9 cellular contexts compared by ENCODE assay signal in genomic region chr7:130292682-130293257, GRCh38. TPM values are rescaled to one million over a fixed set of nuclear protein-coding genes. Genes with fewer than 3 reads are reported as not detected.
DNase-seq lines count a peak whose midpoint lies in the region; ATAC-seq and TF ChIP-seq lines count a peak whose summit lies in the region.
"Had no signal": no experiment of that assay in that cellular context is flagged by ENCODE, and none has a peak within 500 bp of the region (broad histone marks: within the 10 kb centered on the region; RNA-seq: fewer than 3 reads in every experiment).

CPA4 (plus strand) TSS chr7:130293161; CDS start chr7:130293181, 20 bp downstream.

- peak; percentile 22 for DNase-seq in ACHN
- peak; percentile 90 for DNase-seq in amniotic stem cell (lab: John Stamatoyannopoulos, UW)
- no peak for DNase-seq in left lung
- no peak for DNase-seq in G401 (ENCODE audit: low spot score)
- no peak for DNase-seq in H7
- DNase-seq in MV-4-11 (lab: John Stamatoyannopoulos, UW): no peak
- DNase-seq: activated gamma-delta T cell had no signal

- H3K36me3 ChIP-seq in left lung (no peaks in the 10 kb centered on the region), H7 (replicated peaks; ENCODE audit: control insufficient read depth, insufficient read depth, low read length) (no peaks in the 10 kb centered on the region)

- H3K4me1 ChIP-seq in left lung: no peaks in the 10 kb centered on the region

- in situ Hi-C loops in ACHN (cut with HindIII; ENCODE audit: low pct_ligation_motif_present, low pct_unique_long_range_greater_than_20kb, low sequenced_read_pairs) (no loop called here), G401 (cut with HindIII; ENCODE audit: low sequenced_read_pairs) (no loop called here)

- ATAC-seq in HG03342 (IDR thresholded peaks at IDR 0.05; ENCODE audit: unreplicated experiment) (peak; percentile 39), left lung (peak; percentile 70), HG03135 (IDR thresholded peaks at IDR 0.05; ENCODE audit: unreplicated experiment) (no peak)

- H3K27me3 ChIP-seq in left lung (no peaks in the 10 kb centered on the region), H7 (ENCODE audit: control insufficient read depth, insufficient read depth, low read length) (no peaks in the 10 kb centered on the region)

- no peak for TF ChIP-seq CTCF in left lung (IDR thresholded peaks at IDR 0.05)

- H3K27ac ChIP-seq in left lung: no peak within 1 kb of the TSS

- H3K9me3 ChIP-seq in left lung: no peaks in the 10 kb centered on the region

- no peak within 1 kb of the TSS for H3K4me3 ChIP-seq in left lung
- H3K4me3 ChIP-seq in H7 (ENCODE audit: insufficient read depth, low read depth, low read length): no peak within 1 kb of the TSS

- intact Hi-C loops in left lung (cut with DNase I): no loop called here

RNA-seq across cellular contexts. Expression of gene CPA4, which starts in this region (rescaled TPM):
- total RNA-seq in left lung: 1 to 10 TPM in 1 of 2 donors, under 1 TPM in 1; 0.20 to 1.5 TPM
- not detected in 2 replicates for total RNA-seq in G401 (2014; rRNA removed; shearing (Covaris generic))
- not detected in 2 replicates for total RNA-seq in H7 (2014; rRNA removed; shearing (Covaris generic))

Comparison
In these comparisons a context has a peak if more than half of its experiments do, and no peak if none do; other contexts are left out.
1. DNase-seq: peak in ACHN (single experiment) and amniotic stem cell (single experiment); none in left lung (0 of 2), G401 (single experiment), H7 (single experiment) and MV-4-11 (single experiment).